ENCODE assay signal across 8 cellular contexts in genomic region chrX:154738013-154738738, GRCh38. TPM values are rescaled to one million over a fixed set of nuclear protein-coding genes. Genes with fewer than 3 reads are reported as not detected.
DNase-seq lines count a peak whose midpoint lies in the region; FAIRE-seq and TF ChIP-seq lines count a peak whose summit lies in the region.
"Had no signal": no experiment of that assay in that cellular context is flagged by ENCODE, and none has a peak within 500 bp of the region (broad histone marks: within the 10 kb centered on the region; RNA-seq: fewer than 3 reads in every experiment).

No MANE protein-coding gene starts in this region.

- H4K20me1 ChIP-seq in smooth muscle cell (ENCODE audit: low read depth): no peaks in the 10 kb centered on the region

- no peak for DNase-seq in H54 (ENCODE audit: insufficient read length, low spot score)
- peak; percentile 33 for DNase-seq in SW480 (ENCODE audit: low spot score)
- peak; percentile 75 for DNase-seq in fibroblast of peridontal ligament (ENCODE audit: extremely low read depth)
- DNase-seq in smooth muscle cell (lab: John Stamatoyannopoulos, UW; ENCODE audit: unreplicated experiment): no peak
- no peak for DNase-seq in cortex of kidney (lab: John Stamatoyannopoulos, UW)
- no peak for DNase-seq in GM19240 (ENCODE audit: insufficient read length, low spot score)
- DNase-seq in activated CD4-positive, CD25-positive, alpha-beta regulatory T cell (lab: John Stamatoyannopoulos, UW): no peak

- peak; percentile 89 for FAIRE-seq in H54 (lab: Jason Lieb, UNC)
- FAIRE-seq: TTC549 had no signal

- H3K9me3 ChIP-seq in smooth muscle cell (replicated peaks; ENCODE audit: low read depth): no peaks in the 10 kb centered on the region

- no peaks in the 10 kb centered on the region for H3K27me3 ChIP-seq in smooth muscle cell (ENCODE audit: low read depth)

- H3K36me3 ChIP-seq in smooth muscle cell (ENCODE audit: low read depth): no peaks in the 10 kb centered on the region

- no peak overlapping the region for H3K4me3 ChIP-seq in smooth muscle cell

- no peaks in the 10 kb centered on the region for H3F3A ChIP-seq in smooth muscle cell (ENCODE audit: low read depth)

- no peak overlapping the region for H3K9ac ChIP-seq in smooth muscle cell (ENCODE audit: low read depth)

- TF ChIP-seq POLR2A in H54 (IDR thresholded peaks at IDR 0.05; ENCODE audit: low read depth, low read length): no peak

- H2AFZ ChIP-seq in smooth muscle cell (ENCODE audit: low read depth): no peak overlapping the region

- no peak overlapping the region for H3K4me2 ChIP-seq in smooth muscle cell

- H3K27ac ChIP-seq in smooth muscle cell (ENCODE audit: low read depth): peak overlapping the region; percentile 90

- TF ChIP-seq CTCF in smooth muscle cell (IDR thresholded peaks at IDR 0.05; ENCODE audit: borderline replicate concordance, insufficient read depth, poor library complexity, severe bottlenecking): no peak

- 47% methylated on average over 8 of the region's 8 CpGs for WGBS in smooth muscle cell (ENCODE audit: low lambda C conversion rate)

- H3K4me1 ChIP-seq in smooth muscle cell (ENCODE audit: low read depth): no peaks in the 10 kb centered on the region

- H3K79me2 ChIP-seq in smooth muscle cell (ENCODE audit: low read depth): no peaks in the 10 kb centered on the region

RNA-seq across cellular contexts. Expression of gene GAB3, which starts 12.7 kb away (rescaled TPM):
- 0.63 and 0.72 TPM in 2 replicates for total RNA-seq in smooth muscle cell
- polyA plus RNA-seq in smooth muscle cell: 0.39 and 0.80 TPM in 2 replicates

RNA-seq across cellular contexts. Expression of gene DKC1, which starts 24.5 kb away (rescaled TPM):
- 18.7 and 23.4 TPM in 2 replicates for total RNA-seq in smooth muscle cell
- polyA plus RNA-seq in smooth muscle cell: 31.2 and 35.1 TPM in 2 replicates

Comparison
In these comparisons a context has a peak if more than half of its experiments do, and no peak if none do; other contexts are left out.
1. DNase-seq: peak in SW480 (single experiment) and fibroblast of peridontal ligament (single experiment); none in H54 (single experiment), smooth muscle cell (single experiment), cortex of kidney (single experiment), GM19240 (single experiment) and activated CD4-positive, CD25-positive, alpha-beta regulatory T cell (0 of 4).